ENCODE assay signal across 7 cellular contexts in genomic region chr12:88914967-88915366, GRCh38.
"Had no signal": no experiment of that assay in that cellular context is flagged by ENCODE, and none has a peak within 500 bp of the region (broad histone marks: within the 10 kb centered on the region; RNA-seq: fewer than 3 reads in every experiment).

No MANE protein-coding gene starts in this region.

- ATAC-seq: HepG2, K562 had no signal

- H3K27ac ChIP-seq: GM23248 had no signal

- H3K36me3 ChIP-seq: HAP-1 had no signal

- H3K9ac ChIP-seq: GM23248 had no signal

- H2AFZ ChIP-seq: GM23248 had no signal

- H3K4me1 ChIP-seq: HAP-1 had no signal

- FAIRE-seq: HepG2, K562 had no signal

- DNase-seq: GM23248, GOT3, H7, KG1 had no signal

- H3K4me3 ChIP-seq: GM23248, HAP-1, K562 had no signal
